8 cellular contexts compared by ENCODE assay signal in the genomic region with DNA sequence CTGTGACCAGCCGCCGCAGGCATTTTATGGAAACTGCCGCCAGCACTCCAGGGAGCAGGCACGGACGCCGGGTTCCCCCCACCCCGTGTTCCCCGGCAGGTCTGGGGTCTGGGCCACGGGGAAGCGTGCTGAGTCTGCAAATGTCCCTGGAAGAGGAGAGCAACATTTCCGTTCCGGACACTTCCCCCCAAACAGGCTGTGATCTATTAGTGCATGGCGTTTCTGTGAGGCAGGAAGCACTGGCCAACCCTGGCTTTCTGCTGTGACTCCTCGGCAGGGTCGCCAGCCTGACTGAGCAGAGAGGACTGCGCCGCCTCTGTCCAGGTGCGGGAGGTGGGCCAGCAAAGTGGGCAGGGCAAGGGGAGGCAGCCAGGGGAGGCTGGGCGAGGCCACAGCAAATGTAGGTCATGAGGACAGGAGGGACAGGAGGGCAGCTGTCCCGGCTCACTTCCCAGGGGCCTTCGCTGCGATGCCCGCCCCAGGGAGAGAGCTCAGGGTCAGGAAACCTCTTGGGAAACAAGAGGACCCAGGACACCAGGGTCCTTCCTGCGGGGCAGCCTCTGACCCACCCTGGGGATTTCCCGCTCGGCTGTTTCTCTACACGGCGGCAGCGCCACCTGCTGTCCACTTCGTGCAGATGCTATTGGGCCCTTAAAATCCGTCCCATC. TPM values are rescaled to one million over a fixed set of nuclear protein-coding genes. Genes with fewer than 3 reads are reported as not detected.
DNase-seq lines count a peak whose midpoint lies in the region; ATAC-seq and TF ChIP-seq lines count a peak whose summit lies in the region.

No MANE protein-coding gene starts in this region.

- peaks cover 0 to 7% (median 0%) of the 10 kb centered on the region in 7 donors for H3K9me3 Mint-ChIP-seq in CD14-positive monocyte

- H3K27ac Mint-ChIP-seq in CD14-positive monocyte: no peak overlapping the region

- H3K79me2 ChIP-seq in SK-N-SH (ENCODE audit: insufficient read depth): no peaks in the 10 kb centered on the region

- no peaks in the 10 kb centered on the region for H3K4me1 ChIP-seq in HAP-1
- H3K4me1 ChIP-seq in SK-N-SH (ENCODE audit: control insufficient read depth in 1 of 2, insufficient read depth in 2 of 2, low read depth in 1 of 2, low read length in 1 of 2): no peaks in the 10 kb centered on the region
- peaks cover 12% of the 10 kb centered on the region for H3K4me1 ChIP-seq in adipocyte (ENCODE audit: control insufficient read depth, insufficient read depth, low read length)
- peaks cover 23% of the 10 kb centered on the region for H3K4me1 ChIP-seq in left ventricle myocardium inferior
- H3K4me1 ChIP-seq in sigmoid colon: peaks cover 0 to 45% (median 38%) of the 10 kb centered on the region in 4 donors

- POLR2A ChIA-PET in SK-N-SH (lab: Yijun Ruan, JAX): no interaction called here

- H3K4me3 ChIP-seq in HAP-1 (no peak overlapping the region), SK-N-SH (ENCODE audit: low read depth in 2 of 2, low read length in 1 of 2) (peak overlapping the region in 1 of 2 experiments; percentile 38; a peak in 2 of 4 replicates), adipocyte (ENCODE audit: low read length) (no peak overlapping the region), left ventricle myocardium inferior (no peak overlapping the region), sigmoid colon (peak overlapping the region; percentile 1 to 37 (median 22))

- ATAC-seq in GM19452 (IDR thresholded peaks at IDR 0.05; ENCODE audit: unreplicated experiment): no peak

- H3F3A ChIP-seq in SK-N-SH (replicated peaks; ENCODE audit: insufficient read depth): no peaks in the 10 kb centered on the region

- H2AFZ ChIP-seq in SK-N-SH (ENCODE audit: low read depth): no peak overlapping the region

- no peaks in the 10 kb centered on the region for H3K9me3 ChIP-seq in HAP-1
- no peaks in the 10 kb centered on the region for H3K9me3 ChIP-seq in SK-N-SH
- no peaks in the 10 kb centered on the region for H3K9me3 ChIP-seq in adipocyte (ENCODE audit: control insufficient read depth, low read length)
- H3K9me3 ChIP-seq in left ventricle myocardium inferior (replicated peaks): no peaks in the 10 kb centered on the region
- no peaks in the 10 kb centered on the region for H3K9me3 ChIP-seq in sigmoid colon

- peaks cover 36% of the 10 kb centered on the region for H3K27me3 ChIP-seq in HAP-1 (ENCODE audit: low read depth)
- peaks cover 82% of the 10 kb centered on the region for H3K27me3 ChIP-seq in SK-N-SH (ENCODE audit: insufficient read depth)
- H3K27me3 ChIP-seq in adipocyte (replicated peaks; ENCODE audit: control insufficient read depth, insufficient read depth, low read length): peaks cover 76% of the 10 kb centered on the region
- H3K27me3 ChIP-seq in left ventricle myocardium inferior (ENCODE audit: low read depth): peaks cover 100% of the 10 kb centered on the region
- peaks cover 3 to 7% (median 3%) of the 10 kb centered on the region in 3 donors for H3K27me3 ChIP-seq in sigmoid colon

- H3K4me3 Mint-ChIP-seq in CD14-positive monocyte: no peak overlapping the region

- no peaks in the 10 kb centered on the region for H3K9me2 ChIP-seq in SK-N-SH

- H3K36me3 ChIP-seq in HAP-1 (replicated peaks) (no peaks in the 10 kb centered on the region), SK-N-SH (replicated peaks in 1 of 2; ENCODE audit: control insufficient read depth in 1 of 2, insufficient read depth in 2 of 2, low read length in 1 of 2) (no peaks in the 10 kb centered on the region), adipocyte (ENCODE audit: control insufficient read depth, insufficient read depth, low read length, severe bottlenecking) (no peaks in the 10 kb centered on the region), left ventricle myocardium inferior (no peaks in the 10 kb centered on the region), sigmoid colon (peaks cover 0 to 14% (median 6%) of the 10 kb centered on the region in 4 donors)

- intact Hi-C loops in CD14-positive monocyte (cut with micrococcal nuclease): loop anchor here in 1 of 2 donors (5.0 kb wide), 1 partner anchor 702 kb away; no protein-coding TSS in a partner anchor
- intact Hi-C loops in left ventricle myocardium inferior (cut with micrococcal nuclease): loop anchor here (5.0 to 10.0 kb wide), 2 partner anchors 175 to 447 kb away; no protein-coding TSS in a partner anchor
- intact Hi-C loops in sigmoid colon (cut with DNase I): loop anchor here (1.0 to 2.0 kb wide), 3 partner anchors 363 to 701 kb away; no protein-coding TSS in a partner anchor

- TF ChIP-seq EP300 in SK-N-SH (IDR thresholded peaks at IDR 0.05; ENCODE audit: borderline replicate concordance in 1 of 2, low read depth in 1 of 2, low read length in 1 of 2) (no peak), sigmoid colon (IDR thresholded peaks at IDR 0.05) (no peak)

- TF ChIP-seq CTCF in CD14-positive monocyte (IDR thresholded peaks at IDR 0.05) (peak; percentile 96), SK-N-SH (IDR thresholded peaks at IDR 0.05) (peak; percentile 89), left ventricle myocardium inferior (IDR thresholded peaks at IDR 0.05; ENCODE audit: borderline replicate concordance) (peak; percentile 95), sigmoid colon (IDR thresholded peaks at IDR 0.05) (peak; percentile 89 to 93 (median 90))

- H4K20me1 ChIP-seq in SK-N-SH (ENCODE audit: insufficient read depth): 0 out of 2 replicates have a peak, but pooled peaks cover 3% of the 10 kb centered on the region

- CTCF ChIA-PET in SK-N-SH (lab: Yijun Ruan, JAX): interaction anchor here (0.6 to 10.0 kb wide), 29 partner anchors 8 to 715 kb away, joined by 3 to 178 read pairs (median 3); a partner anchor contains a TSS

- H3K27ac ChIP-seq in SK-N-SH (ENCODE audit: low read depth in 2 of 2, low read length in 1 of 2) (no peak overlapping the region), left ventricle myocardium inferior (replicated peaks) (no peak overlapping the region), sigmoid colon (peak overlapping the region in 3 of 4 donors; percentile 99 to 100 (median 99))

- H3K36me3 Mint-ChIP-seq in CD14-positive monocyte: peaks cover 0 to 3% of the 10 kb centered on the region in 2 donors

- peak; percentile 71 for TF ChIP-seq RAD21 in SK-N-SH (IDR thresholded peaks at IDR 0.05; ENCODE audit: low read length)

- H3K9ac ChIP-seq in SK-N-SH: no peak overlapping the region
- H3K9ac ChIP-seq in adipocyte (ENCODE audit: low read length): no peak overlapping the region

- H3K4me1 Mint-ChIP-seq in CD14-positive monocyte: peaks cover 4% of the 10 kb centered on the region

- no peak for TF ChIP-seq POLR2A in sigmoid colon (IDR thresholded peaks at IDR 0.05)

- no peak for DNase-seq in CD14-positive monocyte (ENCODE audit: low spot score)
- peak; percentile 62 to 81 for DNase-seq in HAP-1 (ENCODE audit: low spot score in 2 of 2)
- DNase-seq in SK-N-SH: peak; percentile 82
- peak; percentile 87 for DNase-seq in adipocyte (ENCODE audit: low read depth)
- DNase-seq in left ventricle myocardium inferior: peak; percentile 51
- peak; percentile 89 for DNase-seq in sigmoid colon
- DNase-seq in cortex of kidney (lab: John Stamatoyannopoulos, UW): no peak

- peaks cover 55 to 79% (median 62%) of the 10 kb centered on the region in 3 donors for H3K27me3 Mint-ChIP-seq in CD14-positive monocyte (ENCODE audit: low read depth in 3 of 3)

- 4% methylated on average over 14 of the region's 31 CpGs for WGBS in SK-N-SH (ENCODE audit: low lambda C conversion rate)
- 14 to 16% methylated on average over 31 of the region's 31 CpGs for WGBS in sigmoid colon, 2 donors

- peak overlapping the region; percentile 59 for H3K4me2 ChIP-seq in SK-N-SH

- in situ Hi-C loops in HAP-1 (cut with MboI; ENCODE audit: low sequenced_read_pairs): loop anchor here (5.0 to 10.0 kb wide), 3 partner anchors 177 to 695 kb away; no protein-coding TSS in a partner anchor

TF ChIP-seq in SK-N-SH, 30 proteins besides CTCF, POLR2A, EP300 and RAD21 (continues in another document):
- TF ChIP-seq, protein P1, sequence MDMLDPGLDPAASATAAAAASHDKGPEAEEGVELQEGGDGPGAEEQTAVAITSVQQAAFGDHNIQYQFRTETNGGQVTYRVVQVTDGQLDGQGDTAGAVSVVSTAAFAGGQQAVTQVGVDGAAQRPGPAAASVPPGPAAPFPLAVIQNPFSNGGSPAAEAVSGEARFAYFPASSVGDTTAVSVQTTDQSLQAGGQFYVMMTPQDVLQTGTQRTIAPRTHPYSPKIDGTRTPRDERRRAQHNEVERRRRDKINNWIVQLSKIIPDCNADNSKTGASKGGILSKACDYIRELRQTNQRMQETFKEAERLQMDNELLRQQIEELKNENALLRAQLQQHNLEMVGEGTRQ (IDR thresholded peaks at IDR 0.05; ENCODE audit: borderline replicate concordance, low read depth, low read length): no peak
- TF ChIP-seq SMC3 (IDR thresholded peaks at IDR 0.05; ENCODE audit: low read depth, low read length) (peak; percentile 75), CHD2 (IDR thresholded peaks at IDR 0.05; ENCODE audit: low read length, partially characterized antibody) (no peak), TCF12 (IDR thresholded peaks at IDR 0.05) (no peak)

RNA-seq across cellular contexts. Expression of a gene that starts 9.5 kb away (rescaled TPM):
- polyA plus RNA-seq in CD14-positive monocyte (not detected), SK-N-SH (2012; rRNA removed) (0.02 TPM in 1 of 2 replicates, not detected in the other), sigmoid colon (1 to 10 TPM; 2.5 to 8.5 (median 4.8) TPM)
- polyA plus RNA-seq in SK-N-SH (2012; cell fraction: cytosol; rRNA removed): 0.01 TPM in 1 of 2 replicates, not detected in the other
- polyA plus RNA-seq in SK-N-SH (2012; cell fraction: nucleus; rRNA removed): 0.02 and 0.04 TPM in 2 replicates
- total RNA-seq in left ventricle myocardium inferior (0.33 TPM), sigmoid colon (10 to 100 TPM; 44.6 to 74.2 (median 59.3) TPM)

RNA-seq across cellular contexts. Expression of a gene that starts 35.3 kb away (rescaled TPM):
- polyA plus RNA-seq in CD14-positive monocyte (10 to 100 TPM in 1 of 2 donors, 1 to 10 TPM in 1; 7.2 to 11.7 TPM), SK-N-SH (2012; rRNA removed) (15.6 and 18.7 TPM in 2 replicates), sigmoid colon (10 to 100 TPM in 1 of 3 donors, 1 to 10 TPM in 2; 5.5 to 12.9 (median 6.6) TPM)
- polyA plus RNA-seq in SK-N-SH (2012; cell fraction: cytosol; rRNA removed): 5.6 and 8.7 TPM in 2 replicates
- polyA plus RNA-seq in SK-N-SH (2012; cell fraction: nucleus; rRNA removed): 61.2 and 70.2 TPM in 2 replicates
- total RNA-seq in left ventricle myocardium inferior (10.2 TPM), sigmoid colon (10 to 100 TPM; 10.7 to 18.8 (median 11.9) TPM)

RNA-seq across cellular contexts. Expression of a gene that starts 46.8 kb away (rescaled TPM):
- polyA plus RNA-seq in CD14-positive monocyte (not detected), SK-N-SH (2012; rRNA removed) (0.37 and 1.3 TPM in 2 replicates), sigmoid colon (under 1 TPM in 2 of 3 donors, not detected in 1; 0.25 to 0.60 TPM)
- polyA plus RNA-seq in SK-N-SH (2012; cell fraction: cytosol; rRNA removed): 1.1 TPM in 2 replicates
- 2.0 TPM in 2 replicates for polyA plus RNA-seq in SK-N-SH (2012; cell fraction: nucleus; rRNA removed)
- total RNA-seq in left ventricle myocardium inferior (1.5 TPM), sigmoid colon (under 1 TPM; under 0.01 to 0.81 (median 0.39) TPM)

RNA-seq across cellular contexts. Expression of a gene that starts 58.6 kb away (rescaled TPM):
- polyA plus RNA-seq in CD14-positive monocyte (not detected), SK-N-SH (2012; rRNA removed) (2.5 and 2.8 TPM in 2 replicates), sigmoid colon (1 to 10 TPM in 1 of 3 donors, under 1 TPM in 2; 0.60 to 1.6 (median 0.80) TPM)
- polyA plus RNA-seq in SK-N-SH (2012; cell fraction: cytosol; rRNA removed): 1.7 and 2.3 TPM in 2 replicates
- polyA plus RNA-seq in SK-N-SH (2012; cell fraction: nucleus; rRNA removed): 5.7 and 15.3 TPM in 2 replicates
- total RNA-seq in left ventricle myocardium inferior (0.38 TPM), sigmoid colon (under 1 TPM in 3 of 4 donors, not detected in 1; 0.14 to 0.36 (median 0.28) TPM)

Comparison
In these comparisons a context has a peak if more than half of its experiments do, and no peak if none do; other contexts are left out.
1. DNase-seq: peak in HAP-1 (2 of 2), SK-N-SH (single experiment), adipocyte (single experiment), left ventricle myocardium inferior (single experiment) and sigmoid colon (single experiment); none in CD14-positive monocyte (single experiment) and cortex of kidney (single experiment).
2. H3K4me3 ChIP-seq: peak in sigmoid colon (4 of 4); none in HAP-1 (single experiment), adipocyte (single experiment) and left ventricle myocardium inferior (single experiment).
3. H3K27ac ChIP-seq: peak in sigmoid colon (3 of 4); none in SK-N-SH (0 of 2) and left ventricle myocardium inferior (single experiment).
4. Peak in every context shown above with its lines, with median percentiles within 50 percentile points of each other: CTCF ChIP-seq.